22 cellular contexts compared by ENCODE assay signal in the genomic region with DNA sequence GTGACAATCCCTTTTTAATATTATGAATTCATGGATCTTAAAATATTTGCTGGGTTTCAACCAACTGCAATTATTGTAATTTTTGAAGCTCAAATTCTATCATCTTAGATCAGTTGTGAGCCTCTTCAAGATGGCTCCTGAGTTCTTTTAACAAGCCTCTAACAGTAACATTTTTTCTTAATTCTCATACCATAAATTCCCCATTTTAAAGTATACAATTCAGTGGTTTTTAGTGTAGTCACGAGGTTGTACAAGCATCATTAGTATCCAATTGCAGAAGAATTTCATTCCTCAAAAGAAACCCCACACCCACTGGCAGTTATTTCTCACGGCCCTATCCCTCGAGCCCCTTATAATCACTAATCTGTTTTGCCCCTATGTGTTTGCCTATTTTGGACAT.
DNase-seq lines count a peak whose midpoint lies in the region; ATAC-seq and TF ChIP-seq lines count a peak whose summit lies in the region.
"Had no signal": no experiment of that assay in that cellular context is flagged by ENCODE, and none has a peak within 500 bp of the region (broad histone marks: within the 10 kb centered on the region; RNA-seq: fewer than 3 reads in every experiment).

No MANE protein-coding gene starts in this region.

- TF ChIP-seq CTCF in AG04450 (IDR thresholded peaks at IDR 0.05; ENCODE audit: low read depth, low read length) (no peak), suprapubic skin (IDR thresholded peaks at IDR 0.05) (no peak), MCF 10A (IDR thresholded peaks at IDR 0.05; ENCODE audit: unreplicated experiment) (no peak)

- no peak for ATAC-seq in stimulated activated effector memory CD8-positive, alpha-beta T cell treated with anti-CD3 and anti-CD28 coated beads, Interleukin-12 subunit alpha, Interleukin-12 subunit beta, amount 100 ng/mL, for 72 hours
- ATAC-seq: GM12878, GM23338, SK-N-SH treated with all-trans-retinoic acid at 6 μM for 48 hours had no signal

- TF ChIP-seq EP300 in suprapubic skin (IDR thresholded peaks at IDR 0.05) = no peak

- peak; percentile 6 for DNase-seq in AG04450 (ENCODE audit: low read depth, low spot score)
- DNase-seq in Karpas-422 = peak; percentile 33
- DNase-seq in astrocyte of the hippocampus (ENCODE audit: low read depth, low spot score) = peak; percentile 9
- peak; percentile 39 for DNase-seq in iris pigment epithelial cell (ENCODE audit: low read depth)
- DNase-seq in H4 (ENCODE audit: low spot score) = no peak
- DNase-seq in stimulated activated effector memory CD8-positive, alpha-beta T cell treated with anti-CD3 and anti-CD28 coated beads, Interleukin-12 subunit alpha, Interleukin-12 subunit beta, amount 100 ng/mL, for 72 hours (ENCODE audit: low spot score in 2 of 2) = no peak
- DNase-seq in suprapubic skin (ENCODE audit: low spot score in 2 of 2) = no peak
- DNase-seq in MCF 10A (ENCODE audit: unreplicated experiment) = no peak
- DNase-seq: CD4-positive, CD25-positive, alpha-beta regulatory T cell; DMS153; KG1; NCI-H1092 treated with DMSO at 0.1 percent for 48 hours; NCI-H1436 treated with DMSO at 0.1 percent for 48 hours; NCI-H187 treated with DMSO at 0.1 percent for 48 hours; NCI-H446; NCI-H524 treated with DMSO at 0.1 percent for 48 hours; NCI-H774 had no signal

- intact Hi-C loops in MCF 10A (cut with micrococcal nuclease) = no loop called here

- no peaks in the 10 kb centered on the region for H3K4me1 Mint-ChIP-seq in stimulated activated effector memory CD8-positive, alpha-beta T cell treated with anti-CD3 and anti-CD28 coated beads, Interleukin-12 subunit alpha, Interleukin-12 subunit beta, amount 100 ng/mL, for 72 hours
- no peaks in the 10 kb centered on the region for H3K4me1 Mint-ChIP-seq in MCF 10A (ENCODE audit: insufficient read depth, unreplicated experiment)

- no peaks in the 10 kb centered on the region for H3K36me3 ChIP-seq in Karpas-422 (ENCODE audit: insufficient read depth, low read length)
- peaks cover 8% of the 10 kb centered on the region for H3K36me3 ChIP-seq in suprapubic skin
- H3K36me3 ChIP-seq: BLaER1 had no signal

- no peak overlapping the region for H3K4me3 Mint-ChIP-seq in stimulated activated effector memory CD8-positive, alpha-beta T cell treated with anti-CD3 and anti-CD28 coated beads, Interleukin-12 subunit alpha, Interleukin-12 subunit beta, amount 100 ng/mL, for 72 hours
- H3K4me3 Mint-ChIP-seq in MCF 10A (ENCODE audit: unreplicated experiment) = no peak overlapping the region
- H3K4me3 Mint-ChIP-seq: CD4-positive, CD25-positive, alpha-beta regulatory T cell; GM23338 had no signal

- H3K9me2 ChIP-seq in Karpas-422 (replicated peaks; ENCODE audit: insufficient read depth, low read length) = no peaks in the 10 kb centered on the region

- H3K79me2 ChIP-seq in Karpas-422 (ENCODE audit: low read length) = no peaks in the 10 kb centered on the region

- CTCF ChIA-PET in AG04450 (lab: Charles Lee) (no interaction called here), MCF 10A (lab: Yijun Ruan, JAX) (interaction anchor here (0.5 kb wide), 1 partner anchor 280 kb away, joined by 3 read pairs; no protein-coding TSS in a partner anchor)

- no peaks in the 10 kb centered on the region for H4K20me1 ChIP-seq in Karpas-422 (ENCODE audit: insufficient read depth, low read depth, low read length)
- H4K20me1 ChIP-seq: BLaER1 had no signal

- H3K4me1 ChIP-seq in Karpas-422 (ENCODE audit: low read length) = no peaks in the 10 kb centered on the region
- no peaks in the 10 kb centered on the region for H3K4me1 ChIP-seq in suprapubic skin

- H3K36me3 Mint-ChIP-seq in stimulated activated effector memory CD8-positive, alpha-beta T cell treated with anti-CD3 and anti-CD28 coated beads, Interleukin-12 subunit alpha, Interleukin-12 subunit beta, amount 100 ng/mL, for 72 hours = no peaks in the 10 kb centered on the region
- no peaks in the 10 kb centered on the region for H3K36me3 Mint-ChIP-seq in MCF 10A (ENCODE audit: insufficient read depth, unreplicated experiment)

- no peak overlapping the region for H3K4me2 ChIP-seq in Karpas-422 (ENCODE audit: low read depth, low read length, poor library complexity, severe bottlenecking)
- H3K4me2 ChIP-seq: BLaER1, GM23338 had no signal

- H3K27me3 ChIP-seq in AG04450 (ENCODE audit: control insufficient read depth, insufficient read depth, low read length) (no peaks in the 10 kb centered on the region), Karpas-422 (ENCODE audit: low read length) (no peaks in the 10 kb centered on the region), suprapubic skin (no peaks in the 10 kb centered on the region)
- H3K27me3 ChIP-seq: BLaER1 had no signal

- no peak overlapping the region for H2AFZ ChIP-seq in Karpas-422 (ENCODE audit: low read length)
- H2AFZ ChIP-seq: GM23338 had no signal

- no peak overlapping the region for H3K27ac Mint-ChIP-seq in stimulated activated effector memory CD8-positive, alpha-beta T cell treated with anti-CD3 and anti-CD28 coated beads, Interleukin-12 subunit alpha, Interleukin-12 subunit beta, amount 100 ng/mL, for 72 hours
- no peak overlapping the region for H3K27ac Mint-ChIP-seq in MCF 10A (ENCODE audit: low read depth, unreplicated experiment)
- H3K27ac Mint-ChIP-seq: CD4-positive, CD25-positive, alpha-beta regulatory T cell; GM23338 had no signal

- BruUV-seq in MCF 10A (replicated peaks; lab: Mats Ljungman, UMichigan) = no TSS peak

- TF ChIP-seq POLR2A in suprapubic skin (IDR thresholded peaks at IDR 0.05) = no peak

- H3K4me3 ChIP-seq in AG04450 (ENCODE audit: low read depth, low read length) (no peak overlapping the region), Karpas-422 (ENCODE audit: low read length) (no peak overlapping the region), suprapubic skin (no peak overlapping the region)
- H3K4me3 ChIP-seq: BLaER1, GM12878, GM23338 had no signal

- no peaks in the 10 kb centered on the region for H3K9me3 ChIP-seq in AG04450 (ENCODE audit: control insufficient read depth, insufficient read depth, low read length)
- H3K9me3 ChIP-seq in Karpas-422 (ENCODE audit: low read length) = no peaks in the 10 kb centered on the region
- H3K9me3 ChIP-seq in suprapubic skin = no peaks in the 10 kb centered on the region
- H3K9me3 ChIP-seq: BLaER1 had no signal

- no peaks in the 10 kb centered on the region for H3K9me3 Mint-ChIP-seq in stimulated activated effector memory CD8-positive, alpha-beta T cell treated with anti-CD3 and anti-CD28 coated beads, Interleukin-12 subunit alpha, Interleukin-12 subunit beta, amount 100 ng/mL, for 72 hours
- H3K9me3 Mint-ChIP-seq in MCF 10A (ENCODE audit: unreplicated experiment) = no peaks in the 10 kb centered on the region
- H3K9me3 Mint-ChIP-seq: CD4-positive, CD25-positive, alpha-beta regulatory T cell; GM23338 had no signal

- H3K9ac ChIP-seq in Karpas-422 (ENCODE audit: low read length) = no peak overlapping the region
- H3K9ac ChIP-seq: BLaER1 had no signal

- 96% methylated on average over 3 of the region's 3 CpGs for WGBS in suprapubic skin

- POLR2A ChIA-PET in AG04450 (lab: Yijun Ruan, JAX) = no interaction called here
- POLR2A ChIA-PET in MCF 10A (lab: Yijun Ruan, JAX) = no interaction called here

- no peaks in the 10 kb centered on the region for H3K27me3 Mint-ChIP-seq in MCF 10A (ENCODE audit: insufficient read depth, unreplicated experiment)

- H3K27ac ChIP-seq in AG04450 (ENCODE audit: low read depth, low read length) (no peak overlapping the region), Karpas-422 (ENCODE audit: low read length) (no peak overlapping the region), suprapubic skin (no peak overlapping the region)
- H3K27ac ChIP-seq: 22Rv1, BLaER1 had no signal

Comparison
In these comparisons a context has a peak if more than half of its experiments do, and no peak if none do; other contexts are left out.
1. DNase-seq: peak in AG04450 (single experiment), Karpas-422 (single experiment), astrocyte of the hippocampus (single experiment) and iris pigment epithelial cell (single experiment); none in H4 (single experiment), stimulated activated effector memory CD8-positive, alpha-beta T cell treated with anti-CD3 and anti-CD28 coated beads, Interleukin-12 subunit alpha, Interleukin-12 subunit beta, amount 100 ng/mL, for 72 hours (0 of 2), suprapubic skin (0 of 2) and MCF 10A (single experiment).